ENCODE assay signal across 30 cellular contexts in the genomic region with DNA sequence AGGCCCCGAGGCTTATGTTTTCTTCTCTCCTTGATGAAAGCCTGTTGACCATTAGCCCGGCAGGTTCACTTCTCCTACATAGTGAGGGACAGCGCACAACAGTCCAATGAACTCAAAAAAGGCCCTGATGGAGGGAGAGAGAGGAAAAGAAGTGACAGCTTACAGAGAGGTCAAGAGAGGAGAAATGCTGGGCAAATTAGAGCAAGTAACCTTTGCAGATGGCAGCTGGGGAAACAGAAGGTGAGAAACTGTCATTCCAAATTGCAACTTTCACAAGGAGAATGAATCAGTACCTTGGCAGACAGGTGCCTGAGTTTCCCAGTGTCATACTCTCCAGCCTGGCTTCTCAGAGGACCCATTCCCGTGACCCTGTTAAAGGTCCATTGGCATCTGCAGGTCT.
"Had no signal": no experiment of that assay in that cellular context is flagged by ENCODE, and none has a peak within 500 bp of the region (broad histone marks: within the 10 kb centered on the region; RNA-seq: fewer than 3 reads in every experiment).

No MANE protein-coding gene starts in this region.

- H3K27ac Mint-ChIP-seq: activated B cell treated with CpG ODN at 0.5 μM for 24 hours; activated CD4-positive, alpha-beta memory T cell treated with anti-CD3 and anti-CD28 coated beads for 36 hours; activated CD4-positive, alpha-beta T cell treated with anti-CD3 and anti-CD28 coated beads, Interleukin-2, amount 10 ng/mL, durations not matched to agents 24 days and 14 days; activated CD8-positive, alpha-beta T cell treated with anti-CD3 and anti-CD28 coated beads for 36 hours; activated naive CD4-positive, alpha-beta T cell treated with anti-CD3 and anti-CD28 coated beads, Interleukin-2, amount 10 ng/mL, durations not matched to agents 7 days and 5 days; activated naive CD4-positive, alpha-beta T cell treated with anti-CD3 and anti-CD28 coated beads, Interleukin-2, amount 50 U/mL, for 24 hours; activated naive CD8-positive, alpha-beta T cell; activated naive CD8-positive, alpha-beta T cell treated with anti-CD3 and anti-CD28 coated beads, Interleukin-2, amount 10 ng/mL, durations not matched to agents 7 days and 5 days; activated naive CD8-positive, alpha-beta T cell treated with anti-CD3 and anti-CD28 coated beads, Interleukin-2, amount 50 U/mL, for 24 hours; activated T-helper 2 cell treated with anti-CD3 and anti-CD28 coated beads, Interferon-gamma antibody, Interleukin-2, Interleukin-4, amounts not matched to agents 10 μg/mL and 5 μg/mL and 100 μg/mL, durations not matched to agents 14 hours and 24 hours and 36 hours; T-helper 1 cell treated with Interleukin-12 subunit alpha and Interleukin-12 subunit beta and Interleukin-4 antibody, amounts not matched to agents 30 μg/mL and 1 μg/mL, for 36 hours; T-helper 2 cell treated with Interferon-gamma antibody and Interleukin-4, amounts not matched to agents 5 μg/mL and 100 μg/mL, for 36 hours had no signal

- H3K36me3 Mint-ChIP-seq: activated CD4-positive, alpha-beta memory T cell treated with anti-CD3 and anti-CD28 coated beads for 36 hours; activated naive CD4-positive, alpha-beta T cell treated with anti-CD3 and anti-CD28 coated beads, Interleukin-2, amount 10 ng/mL, durations not matched to agents 7 days and 5 days; activated naive CD4-positive, alpha-beta T cell treated with anti-CD3 and anti-CD28 coated beads, Interleukin-2, amount 50 U/mL, for 24 hours; activated naive CD8-positive, alpha-beta T cell; activated naive CD8-positive, alpha-beta T cell treated with anti-CD3 and anti-CD28 coated beads, Interleukin-2, amount 10 ng/mL, durations not matched to agents 7 days and 5 days; brain had no signal

- H3K4me3 Mint-ChIP-seq: activated B cell treated with CpG ODN at 0.5 μM for 24 hours; activated CD4-positive, alpha-beta memory T cell treated with anti-CD3 and anti-CD28 coated beads for 36 hours; activated CD4-positive, alpha-beta T cell treated with anti-CD3 and anti-CD28 coated beads, Interleukin-2, amount 10 ng/mL, durations not matched to agents 24 days and 14 days; activated CD8-positive, alpha-beta T cell treated with anti-CD3 and anti-CD28 coated beads for 36 hours; activated naive CD4-positive, alpha-beta T cell treated with anti-CD3 and anti-CD28 coated beads, Interleukin-2, amount 10 ng/mL, durations not matched to agents 7 days and 5 days; activated naive CD4-positive, alpha-beta T cell treated with anti-CD3 and anti-CD28 coated beads, Interleukin-2, amount 50 U/mL, for 24 hours; activated naive CD8-positive, alpha-beta T cell; activated naive CD8-positive, alpha-beta T cell treated with anti-CD3 and anti-CD28 coated beads, Interleukin-2, amount 10 ng/mL, durations not matched to agents 7 days and 5 days; activated naive CD8-positive, alpha-beta T cell treated with anti-CD3 and anti-CD28 coated beads, Interleukin-2, amount 50 U/mL, for 24 hours; brain; central memory CD8-positive, alpha-beta T cell; T-helper 1 cell treated with Interleukin-12 subunit alpha and Interleukin-12 subunit beta and Interleukin-4 antibody, amounts not matched to agents 30 μg/mL and 1 μg/mL, for 36 hours; T-helper 2 cell treated with Interferon-gamma antibody and Interleukin-4, amounts not matched to agents 5 μg/mL and 100 μg/mL, for 36 hours had no signal

- H3K27me3 Mint-ChIP-seq: activated B cell treated with CpG ODN at 0.5 μM for 24 hours; activated CD4-positive, alpha-beta memory T cell treated with anti-CD3 and anti-CD28 coated beads for 36 hours; activated CD4-positive, alpha-beta T cell treated with anti-CD3 and anti-CD28 coated beads, Interleukin-2, amount 10 ng/mL, durations not matched to agents 24 days and 14 days; activated CD8-positive, alpha-beta T cell treated with anti-CD3 and anti-CD28 coated beads for 36 hours; activated naive CD4-positive, alpha-beta T cell treated with anti-CD3 and anti-CD28 coated beads, Interleukin-2, amount 10 ng/mL, durations not matched to agents 7 days and 5 days; activated naive CD8-positive, alpha-beta T cell treated with anti-CD3 and anti-CD28 coated beads, Interleukin-2, amount 50 U/mL, for 24 hours; brain; central memory CD8-positive, alpha-beta T cell had no signal

- DNase-seq: activated B cell treated with CpG ODN at 0.5 μM for 24 hours; activated CD4-positive, alpha-beta memory T cell treated with anti-CD3 and anti-CD28 coated beads for 36 hours; activated CD4-positive, alpha-beta T cell treated with anti-CD3 and anti-CD28 coated beads for 4 hours; activated CD4-positive, alpha-beta T cell treated with anti-CD3 and anti-CD28 coated beads, Interleukin-2, amount 10 ng/mL, durations not matched to agents 24 days and 14 days; activated CD4-positive, alpha-beta T cell treated with anti-CD3 and anti-CD28 coated beads, Interleukin-2, amount 50 U/mL, for 1 hour; activated CD4-positive, alpha-beta T cell treated with anti-CD3 and anti-CD28 coated beads, Interleukin-2, amount 50 U/mL, for 4 hours; activated CD4-positive, CD25-positive, alpha-beta regulatory T cell treated with anti-CD3 and anti-CD28 coated beads, Interleukin-2, amount 50 U/mL, for 72 hours; activated CD8-positive, alpha-beta memory T cell treated with anti-CD3 and anti-CD28 coated beads, Interleukin-2, amount 50 U/mL, for 4 hours; activated CD8-positive, alpha-beta T cell treated with anti-CD3 and anti-CD28 coated beads for 36 hours; activated effector memory CD4-positive, alpha-beta T cell treated with Interleukin-2 at 50 U/mL for 16 hours; activated gamma-delta T cell; activated naive CD4-positive, alpha-beta T cell treated with anti-CD3 and anti-CD28 coated beads, Interleukin-2, amount 10 ng/mL, durations not matched to agents 7 days and 5 days; activated naive CD4-positive, alpha-beta T cell treated with Interleukin-2 at 50 U/mL for 16 hours; activated naive CD8-positive, alpha-beta T cell treated with anti-CD3 and anti-CD28 coated beads, Interleukin-2, amount 10 ng/mL, durations not matched to agents 7 days and 5 days; activated naive CD8-positive, alpha-beta T cell treated with anti-CD3 and anti-CD28 coated beads, Interleukin-2, amount 50 U/mL, for 24 hours; activated T-cell treated with anti-CD3 and anti-CD28 coated beads for 4 hours; activated T-cell treated with anti-CD3 and anti-CD28 coated beads, Interleukin-2, amount 50 U/mL, for 1 hour; activated T-cell treated with anti-CD3 and anti-CD28 coated beads, Interleukin-2, amount 50 U/mL, for 48 hours; amygdala; anterior cingulate cortex; T-helper 1 cell; T-helper 2 cell; T-helper 9 cell had no signal

- H3K9me3 Mint-ChIP-seq: activated B cell treated with CpG ODN at 0.5 μM for 24 hours; activated CD4-positive, alpha-beta memory T cell treated with anti-CD3 and anti-CD28 coated beads for 36 hours; activated CD4-positive, alpha-beta T cell treated with anti-CD3 and anti-CD28 coated beads, Interleukin-2, amount 10 ng/mL, durations not matched to agents 24 days and 14 days; activated CD8-positive, alpha-beta T cell treated with anti-CD3 and anti-CD28 coated beads for 36 hours; activated naive CD4-positive, alpha-beta T cell treated with anti-CD3 and anti-CD28 coated beads, Interleukin-2, amount 10 ng/mL, durations not matched to agents 7 days and 5 days; activated naive CD4-positive, alpha-beta T cell treated with anti-CD3 and anti-CD28 coated beads, Interleukin-2, amount 50 U/mL, for 24 hours; activated naive CD8-positive, alpha-beta T cell treated with anti-CD3 and anti-CD28 coated beads, Interleukin-2, amount 10 ng/mL, durations not matched to agents 7 days and 5 days; activated naive CD8-positive, alpha-beta T cell treated with anti-CD3 and anti-CD28 coated beads, Interleukin-2, amount 50 U/mL, for 24 hours; activated T-helper 2 cell treated with anti-CD3 and anti-CD28 coated beads, Interferon-gamma antibody, Interleukin-2, Interleukin-4, amounts not matched to agents 10 μg/mL and 5 μg/mL and 100 μg/mL, durations not matched to agents 14 hours and 24 hours and 36 hours; brain; T-helper 1 cell treated with Interleukin-12 subunit alpha and Interleukin-12 subunit beta and Interleukin-4 antibody, amounts not matched to agents 30 μg/mL and 1 μg/mL, for 36 hours; T-helper 2 cell treated with Interferon-gamma antibody and Interleukin-4, amounts not matched to agents 5 μg/mL and 100 μg/mL, for 36 hours had no signal

- H3K4me1 Mint-ChIP-seq: activated B cell treated with CpG ODN at 0.5 μM for 24 hours; activated CD4-positive, alpha-beta T cell treated with anti-CD3 and anti-CD28 coated beads, Interleukin-2, amount 10 ng/mL, durations not matched to agents 24 days and 14 days; activated naive CD4-positive, alpha-beta T cell treated with anti-CD3 and anti-CD28 coated beads, Interleukin-2, amount 10 ng/mL, durations not matched to agents 7 days and 5 days; activated naive CD4-positive, alpha-beta T cell treated with anti-CD3 and anti-CD28 coated beads, Interleukin-2, amount 50 U/mL, for 24 hours; activated naive CD8-positive, alpha-beta T cell treated with anti-CD3 and anti-CD28 coated beads, Interleukin-2, amount 10 ng/mL, durations not matched to agents 7 days and 5 days; activated naive CD8-positive, alpha-beta T cell treated with anti-CD3 and anti-CD28 coated beads, Interleukin-2, amount 50 U/mL, for 24 hours; central memory CD8-positive, alpha-beta T cell had no signal

- ATAC-seq: activated CD8-positive, alpha-beta T cell treated with anti-CD3 and anti-CD28 coated beads for 36 hours; activated naive CD8-positive, alpha-beta T cell treated with anti-CD3 and anti-CD28 coated beads, Interleukin-2, amount 50 U/mL, for 24 hours had no signal
